In genomic region chr5:956178-956761, GRCh38 we compare ENCODE assay signal across 18 cellular contexts. TPM values are rescaled to one million over a fixed set of nuclear protein-coding genes. Genes with fewer than 3 reads are reported as not detected.
DNase-seq lines count a peak whose midpoint lies in the region; ATAC-seq, FAIRE-seq and TF ChIP-seq lines count a peak whose summit lies in the region.
"Had no signal": no experiment of that assay in that cellular context is flagged by ENCODE, and none has a peak within 500 bp of the region (broad histone marks: within the 10 kb centered on the region; RNA-seq: fewer than 3 reads in every experiment).

No MANE protein-coding gene starts in this region.

- H4K91ac ChIP-seq in H1 (replicated peaks; ENCODE audit: insufficient read length, low read length), result no peak overlapping the region
- peak overlapping the region; percentile 33 for H4K91ac ChIP-seq in neuronal stem cell (ENCODE audit: low read depth, low read length, poor library complexity)

- H3K4me3 Mint-ChIP-seq in natural killer cell treated with Interleukin-12 subunit alpha and Interleukin-12 subunit beta and Interleukin-15 and Interleukin-18, amount 100 ng/mL, for 72 hours, result no peak overlapping the region
- no peak overlapping the region for H3K4me3 Mint-ChIP-seq in natural killer cell
- H3K4me3 Mint-ChIP-seq: activated T-cell treated with anti-CD3 and anti-CD28 coated beads, Interleukin-2, amount 50 U/mL, for 4 hours had no signal

- no peak for TF ChIP-seq RAD21 in H1 (IDR thresholded peaks at IDR 0.05 in 1 of 2, conservative IDR thresholded peaks at IDR 0.05 in 1 of 2; ENCODE audit: low read depth in 2 of 2, low read length in 2 of 2)

- H3K27me3 ChIP-seq in H1 (replicated peaks in 1 of 4; ENCODE audit: control insufficient read depth in 3 of 4, extremely low read depth in 1 of 4, insufficient read depth in 3 of 4, low read length in 3 of 4) (no peaks in the 10 kb centered on the region), neuronal stem cell (ENCODE audit: control insufficient read depth in 3 of 3, insufficient read depth in 3 of 3, low read depth in 1 of 3, low read length in 3 of 3) (no peaks in the 10 kb centered on the region), uterus (no peaks in the 10 kb centered on the region)
- H3K27me3 ChIP-seq: vagina had no signal

- H3K36me3 Mint-ChIP-seq in natural killer cell treated with Interleukin-12 subunit alpha and Interleukin-12 subunit beta and Interleukin-15 and Interleukin-18, amount 100 ng/mL, for 72 hours, result no peaks in the 10 kb centered on the region
- H3K36me3 Mint-ChIP-seq in natural killer cell, result no peaks in the 10 kb centered on the region
- H3K36me3 Mint-ChIP-seq: stimulated activated naive B cell treated with anti-CD40 and anti-IgM and Interleukin-4, amounts not matched to agents 10 μg/mL and 1 μg/mL and 100 μg/mL, for 72 hours had no signal

- peaks cover 27 to 30% of the 10 kb centered on the region in 2 donors for H3K4me1 Mint-ChIP-seq in natural killer cell treated with Interleukin-12 subunit alpha and Interleukin-12 subunit beta and Interleukin-15 and Interleukin-18, amount 100 ng/mL, for 72 hours (ENCODE audit: low read depth in 2 of 2)
- H3K4me1 Mint-ChIP-seq in natural killer cell, result peaks cover 16 to 44% of the 10 kb centered on the region in 2 donors

- H3K4ac ChIP-seq in H1 (replicated peaks; ENCODE audit: insufficient read length, low read depth, low read length) (no peak overlapping the region), neuronal stem cell (ENCODE audit: low read length) (no peak overlapping the region)

- H3K79me2 ChIP-seq in H1 (ENCODE audit: control insufficient read depth in 1 of 2, insufficient read depth in 2 of 2, low read length in 2 of 2), result no peaks in the 10 kb centered on the region

- no peak overlapping the region for H3K27ac Mint-ChIP-seq in natural killer cell treated with Interleukin-12 subunit alpha and Interleukin-12 subunit beta and Interleukin-15 and Interleukin-18, amount 100 ng/mL, for 72 hours
- H3K27ac Mint-ChIP-seq in natural killer cell, result no peak overlapping the region

- H3K9me3 Mint-ChIP-seq in natural killer cell treated with Interleukin-12 subunit alpha and Interleukin-12 subunit beta and Interleukin-15 and Interleukin-18, amount 100 ng/mL, for 72 hours, result no peaks in the 10 kb centered on the region
- no peaks in the 10 kb centered on the region for H3K9me3 Mint-ChIP-seq in natural killer cell
- H3K9me3 Mint-ChIP-seq: activated T-cell treated with anti-CD3 and anti-CD28 coated beads, Interleukin-2, amount 50 U/mL, for 4 hours had no signal

- peak; percentile 53 for DNase-seq in natural killer cell treated with Interleukin-12 subunit alpha and Interleukin-12 subunit beta and Interleukin-15 and Interleukin-18, amount 100 ng/mL, for 72 hours (ENCODE audit: low spot score)
- DNase-seq in natural killer cell (no peak), H1 (ENCODE audit: low read depth in 1 of 2, low spot score in 2 of 2) (peak in 1 of 2 experiments; percentile 40), neuronal stem cell (ENCODE audit: low spot score) (no peak), uterus (no peak), frontal cortex (ENCODE audit: low spot score in 2 of 2) (no peak), T-helper 2 cell (no peak), COLO829 (ENCODE audit: low spot score) (no peak)
- DNase-seq: activated T-cell treated with anti-CD3 and anti-CD28 coated beads, Interleukin-2, amount 50 U/mL, for 4 hours; COR-L47; NCI-H2081; NCI-H69; OCI-M1 had no signal

- H2BK20ac ChIP-seq in H1 (ENCODE audit: low read length), result no peak overlapping the region

- no peak overlapping the region for H3K27ac ChIP-seq in H1 (ENCODE audit: low read depth, low read length)
- no peak overlapping the region for H3K27ac ChIP-seq in neuronal stem cell (replicated peaks; ENCODE audit: low read length)
- no peak overlapping the region for H3K27ac ChIP-seq in uterus
- H3K27ac ChIP-seq: vagina had no signal

- H3K23ac ChIP-seq in H1 (ENCODE audit: insufficient read length) (no peak overlapping the region), neuronal stem cell (ENCODE audit: low read depth, low read length, poor library complexity) (peak overlapping the region; percentile 18)

- no peaks in the 10 kb centered on the region for H3K4me1 ChIP-seq in H1 (replicated peaks in 1 of 4; ENCODE audit: control insufficient read depth in 3 of 4, insufficient read depth in 4 of 4, low read length in 3 of 4)
- peaks cover 11 to 20% of the 10 kb centered on the region in 2 donors for H3K4me1 ChIP-seq in neuronal stem cell (ENCODE audit: control insufficient read depth in 2 of 2, insufficient read depth in 1 of 2, low read depth in 1 of 2, low read length in 2 of 2)
- peaks cover 0 to 7% of the 10 kb centered on the region in 2 donors for H3K4me1 ChIP-seq in uterus

- no peak overlapping the region for H2AK5ac ChIP-seq in H1 (ENCODE audit: low read depth, low read length)
- H2AK5ac ChIP-seq in neuronal stem cell (ENCODE audit: low read depth, low read length), result peak overlapping the region; percentile 95

- H3K27me3 Mint-ChIP-seq in natural killer cell treated with Interleukin-12 subunit alpha and Interleukin-12 subunit beta and Interleukin-15 and Interleukin-18, amount 100 ng/mL, for 72 hours, result peaks cover 19 to 27% of the 10 kb centered on the region in 2 donors
- peaks cover 21 to 35% of the 10 kb centered on the region in 2 donors for H3K27me3 Mint-ChIP-seq in natural killer cell (ENCODE audit: low read depth in 2 of 2)

- H2BK5ac ChIP-seq in H1 (ENCODE audit: low read depth, low read length) (no peak overlapping the region), neuronal stem cell (ENCODE audit: low read length) (no peak overlapping the region)

- H3K56ac ChIP-seq in H1 (replicated peaks; ENCODE audit: insufficient read length, low read depth, low read length), result no peak overlapping the region

- no peak for TF ChIP-seq EP300 in H1 (IDR thresholded peaks at IDR 0.05; ENCODE audit: borderline replicate concordance in 1 of 2, low read depth in 2 of 2, low read length in 2 of 2)

- 95% methylated on average over 25 of the region's 26 CpGs; no CpG with 5 or more reads in 1 of the 2 experiments for WGBS in H1 (ENCODE audit: extremely low coverage in 1 of 2, insufficient coverage in 1 of 2, insufficient read length in 1 of 2, insufficient replicate concordance in 2 of 2, low coverage in 1 of 2, low lambda C conversion rate in 2 of 2, missing lambda C conversion rate in 1 of 2), 2 experiments
- no CpG with 5 or more reads among the region's 26 CpGs for WGBS in neuronal stem cell (ENCODE audit: extremely low coverage in 2 of 2, insufficient read length in 2 of 2, insufficient replicate concordance in 1 of 2), 2 donors

- H3K9me3 ChIP-seq in H1 (ENCODE audit: insufficient read depth in 2 of 2, low read depth in 1 of 2, low read length in 1 of 2) (no peaks in the 10 kb centered on the region), neuronal stem cell (replicated peaks in 1 of 2; ENCODE audit: control insufficient read depth in 2 of 2, insufficient read depth in 1 of 2, low read depth in 1 of 2, low read length in 2 of 2) (peaks cover 0 to 3% of the 10 kb centered on the region in 2 donors), uterus (no peaks in the 10 kb centered on the region)
- H3K9me3 ChIP-seq: mucosa of descending colon, vagina had no signal

- TF ChIP-seq CTCF in natural killer cell (IDR thresholded peaks at IDR 0.05), result no peak
- no peak for TF ChIP-seq CTCF in H1 (IDR thresholded peaks at IDR 0.05; ENCODE audit: control extremely low read depth in 1 of 3, insufficient read depth in 1 of 3, low read depth in 1 of 3, low read length in 3 of 3)
- TF ChIP-seq CTCF in uterus (IDR thresholded peaks at IDR 0.05), result no peak

- H3K4me3 ChIP-seq in H1 (ENCODE audit: extremely low read depth in 1 of 4, insufficient read depth in 2 of 4, low read depth in 3 of 4, low read length in 4 of 4), result no peak overlapping the region
- no peak overlapping the region for H3K4me3 ChIP-seq in neuronal stem cell (ENCODE audit: low read length in 2 of 2)
- no peak overlapping the region for H3K4me3 ChIP-seq in uterus
- H3K4me3 ChIP-seq: mucosa of descending colon, vagina had no signal

- H3K9ac ChIP-seq in H1 (replicated peaks in 1 of 4; ENCODE audit: extremely low read depth in 1 of 4, low read depth in 3 of 4, low read length in 3 of 4) (no peak overlapping the region), neuronal stem cell (ENCODE audit: low read depth, low read length, poor library complexity) (no peak overlapping the region)

- no peaks in the 10 kb centered on the region for H3K23me2 ChIP-seq in H1 (ENCODE audit: low read depth, low read length)

- H2BK120ac ChIP-seq in H1 (replicated peaks; ENCODE audit: low read depth, low read length) (no peak overlapping the region), neuronal stem cell (ENCODE audit: low read depth, low read length) (peak overlapping the region; percentile 55)

- H3K14ac ChIP-seq in H1 (ENCODE audit: insufficient read length), result no peak overlapping the region
- peak overlapping the region; percentile 63 for H3K14ac ChIP-seq in neuronal stem cell (ENCODE audit: low read length)

- POLR2A ChIA-PET in H1 (lab: Charles Lee; ENCODE audit: partially characterized antibody), result no interaction called here

- no peaks in the 10 kb centered on the region for H4K20me1 ChIP-seq in H1 (replicated peaks in 1 of 2; ENCODE audit: control insufficient read depth in 1 of 2, insufficient read depth in 2 of 2, low read length in 2 of 2)

- FAIRE-seq in H1 (lab: Jason Lieb, UNC) (no peak), frontal cortex (lab: Jason Lieb, UNC) (no peak)
- FAIRE-seq: G401.6, GM12891 had no signal

- H4K5ac ChIP-seq in H1 (ENCODE audit: insufficient read length, low read depth, low read length), result no peak overlapping the region

- H3K18ac ChIP-seq in H1 (ENCODE audit: extremely low read depth, low read length) (no peak overlapping the region), neuronal stem cell (ENCODE audit: low read length) (peak overlapping the region; percentile 92)

- TF ChIP-seq POLR2A in H1 (IDR thresholded peaks at IDR 0.05; ENCODE audit: control extremely low read depth in 1 of 2, low read depth in 2 of 2, low read length in 2 of 2) (no peak), uterus (IDR thresholded peaks at IDR 0.05) (no peak)

- 0 out of 2 replicates have a peak overlapping the region, but pooled peaks have one; percentile 39 for H2BK12ac ChIP-seq in H1 (ENCODE audit: low read depth, low read length)
- peak overlapping the region; percentile 50 for H2BK12ac ChIP-seq in neuronal stem cell (ENCODE audit: low read length)

- H4K8ac ChIP-seq in H1 (ENCODE audit: extremely low read depth, insufficient read depth, low read length) (peak overlapping the region; percentile 43; the same call in 1 of the 2 replicates), neuronal stem cell (ENCODE audit: low read depth, low read length) (no peak overlapping the region)

- H2AFZ ChIP-seq in H1 (ENCODE audit: low read length) (no peak overlapping the region), neuronal stem cell (ENCODE audit: low read length) (peak overlapping the region; percentile 67)

- H3K79me1 ChIP-seq in H1 (ENCODE audit: low read depth, low read length) (no peaks in the 10 kb centered on the region), neuronal stem cell (ENCODE audit: low read depth, low read length) (no peaks in the 10 kb centered on the region)

- no peaks in the 10 kb centered on the region for H3K36me3 ChIP-seq in H1 (ENCODE audit: control insufficient read depth in 2 of 4, insufficient read depth in 4 of 4, low read length in 3 of 4)
- H3K36me3 ChIP-seq in neuronal stem cell (replicated peaks in 1 of 2; ENCODE audit: control insufficient read depth in 2 of 2, insufficient read depth in 2 of 2, low read length in 2 of 2), result no peaks in the 10 kb centered on the region
- no peaks in the 10 kb centered on the region for H3K36me3 ChIP-seq in uterus
- H3K36me3 ChIP-seq: vagina had no signal

- H3K4me2 ChIP-seq in H1 (ENCODE audit: insufficient read depth in 1 of 2, low read depth in 2 of 2, low read length in 2 of 2) (no peak overlapping the region; a peak in 1 of 4 replicates), neuronal stem cell (ENCODE audit: insufficient read depth, low read length, poor library complexity, severe bottlenecking) (no peak overlapping the region)

- H2BK15ac ChIP-seq in H1 (ENCODE audit: low read length) (no peak overlapping the region), neuronal stem cell (ENCODE audit: low read length) (peak overlapping the region; percentile 91)

- CTCF ChIA-PET in H1 (lab: Charles Lee; ENCODE audit: partially characterized antibody), result interaction anchor here (0.9 to 2.4 kb wide), 9 partner anchors 7 to 211 kb away, joined by 3 to 13 read pairs (median 3); no protein-coding TSS in a partner anchor

- ATAC-seq in natural killer cell treated with Interleukin-12 subunit alpha and Interleukin-12 subunit beta and Interleukin-15 and Interleukin-18, amount 100 ng/mL, for 72 hours, result no peak
- ATAC-seq in natural killer cell, result no peak

- intact Hi-C loops in natural killer cell (cut with micrococcal nuclease) (no loop called here), uterus (cut with DNase I; ENCODE audit: low total_unique reads) (no loop called here)

RNA-seq across cellular contexts. Expression of gene NKD2, which starts 52.3 kb away (rescaled TPM):
- under 1 TPM in 1 of 2 donors, not detected in 1; 0.53 TPM for total RNA-seq in natural killer cell treated with Interleukin-12 subunit alpha and Interleukin-12 subunit beta and Interleukin-15 and Interleukin-18, amount 100 ng/mL, for 72 hours
- not detected for total RNA-seq in natural killer cell
- total RNA-seq in H1 (2021; fragmentation: NEBNext Ultra II Directional; extraction: Animal tissue kit (Norgen Biotek cat#: 25700)), result 6.3 and 7.9 TPM in 2 replicates
- polyA plus RNA-seq in H1 (2011; rRNA removed), result 5.5 and 7.8 TPM in 2 replicates
- polyA plus RNA-seq in H1 (2011; cell fraction: cytosol; rRNA removed), result 6.4 TPM
- polyA plus RNA-seq in H1 (2011; cell fraction: nucleus; rRNA removed), result 32.5 TPM
- polyA plus RNA-seq in H1 (2012, experiment 1 of 2), result 3.0 to 8.7 TPM (median 8.2 TPM) in 4 replicates
- polyA plus RNA-seq in H1 (2012, experiment 2 of 2), result 3.8 TPM
- polyA plus RNA-seq in H1 (2013, experiment 1 of 2), result 6.7 TPM
- 5.7 TPM for polyA plus RNA-seq in H1 (2013, experiment 2 of 2)
- 1.2 and 1.3 TPM in 2 replicates for polyA minus RNA-seq in H1 (2011; rRNA and poly(A)+ RNA removed)
- 3.6 TPM for polyA minus RNA-seq in H1 (2011; cell fraction: cytosol; rRNA and poly(A)+ RNA removed)
- 4.4 TPM for polyA minus RNA-seq in H1 (2011; cell fraction: nucleus; rRNA and poly(A)+ RNA removed)
- 11.1 TPM for polyA plus RNA-seq in neuronal stem cell (2013, experiment 1 of 2)
- polyA plus RNA-seq in neuronal stem cell (2013, experiment 2 of 2), result 11.1 TPM
- total RNA-seq in uterus, result 10 to 100 TPM in 1 of 4 donors, 1 to 10 TPM in 1, not detected in 2; 2.5 to 11.1 TPM
- total RNA-seq in frontal cortex, result 2.9 TPM
